20 cellular contexts compared by ENCODE assay signal in the genomic region with DNA sequence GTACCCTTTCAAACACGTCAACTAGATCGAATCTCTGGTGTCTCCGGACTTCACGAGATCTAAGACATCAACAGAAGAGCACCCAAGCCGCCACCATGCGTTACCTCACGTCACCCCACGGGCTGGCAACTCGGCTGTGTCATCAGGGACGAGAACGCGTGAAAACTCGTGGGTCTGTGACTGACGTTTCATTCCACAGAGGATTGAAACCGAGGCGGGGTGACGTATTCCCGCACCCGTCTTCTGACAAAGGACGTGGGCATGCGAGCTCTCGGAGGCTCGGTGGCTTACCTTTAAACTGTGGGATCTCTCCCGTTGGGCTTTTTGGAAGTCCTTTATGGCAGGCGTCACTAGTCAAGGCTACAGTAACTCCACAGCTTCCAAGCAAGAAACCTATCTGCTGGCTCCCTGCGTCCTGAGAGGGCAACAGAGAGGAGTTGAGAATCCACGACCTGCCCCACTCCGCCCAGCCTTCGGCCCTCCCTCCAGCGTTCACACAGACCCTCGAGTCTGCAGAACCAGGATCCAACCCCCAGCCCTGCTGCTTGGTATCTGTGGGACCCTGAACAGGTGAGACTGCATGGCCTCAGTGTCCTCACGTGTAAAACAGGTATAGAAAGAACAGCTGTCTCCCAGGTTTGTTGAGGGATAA.
DNase-seq lines count a peak whose midpoint lies in the region; ATAC-seq and TF ChIP-seq lines count a peak whose summit lies in the region.
"Had no signal": no experiment of that assay in that cellular context is flagged by ENCODE, and none has a peak within 500 bp of the region (broad histone marks: within the 10 kb centered on the region; RNA-seq: fewer than 3 reads in every experiment).

No MANE protein-coding gene starts in this region.

- H4K91ac ChIP-seq in IMR-90 (ENCODE audit: insufficient read depth, low read depth, low read length): no peak overlapping the region

- intact Hi-C loops in IMR-90 (cut with micrococcal nuclease) (no loop called here), thyroid gland (cut with DNase I) (no loop called here), transverse colon (cut with DNase I; ENCODE audit: low total_unique reads) (no loop called here)
- intact Hi-C loops in dendritic cell treated with granulocyte-macrophage colony-stimulating factor and Interleukin-4, amounts not matched to agents 40 ng/mL and 50 ng/mL, for 4 days (cut with micrococcal nuclease): no loop called here

- no peak overlapping the region for H2AFZ ChIP-seq in IMR-90 (replicated peaks; ENCODE audit: low read length, poor library complexity)
- H2AFZ ChIP-seq in neural progenitor cell (replicated peaks): no peak overlapping the region
- H2AFZ ChIP-seq: GM23338 had no signal

- peaks cover 34% of the 10 kb centered on the region for H3K36me3 ChIP-seq in IMR-90 (ENCODE audit: control insufficient read depth, insufficient read depth, low read length)
- H3K36me3 ChIP-seq in neural progenitor cell: no peaks in the 10 kb centered on the region
- H3K36me3 ChIP-seq in thyroid gland: peaks cover 0 to 8% of the 10 kb centered on the region in 2 donors
- peaks cover 0 to 60% (median 0%) of the 10 kb centered on the region in 3 donors for H3K36me3 ChIP-seq in tibial nerve
- H3K36me3 ChIP-seq in transverse colon: peaks cover 0 to 7% (median 0%) of the 10 kb centered on the region in 4 donors

- in situ Hi-C loops in IMR-90 (cut with MboI; ENCODE audit: low sequenced_read_pairs) (no loop called here), transverse colon (cut with MboI; ENCODE audit: low pct_ligation_motif_present in 1 of 4, low pct_unique_long_range_greater_than_20kb in 1 of 4, low sequenced_read_pairs in 3 of 4) (no loop called here)

- POLR2A ChIA-PET in IMR-90 (lab: Charles Lee; ENCODE audit: unreplicated experiment): no interaction called here

- H3K9ac ChIP-seq in IMR-90 (ENCODE audit: low read depth, low read length) (no peak overlapping the region), neural progenitor cell (no peak overlapping the region)
- H3K9ac ChIP-seq: BLaER1 treated with 17β-estradiol and CSF1 and Interleukin-3, amounts not matched to agents 10 nM and 100 nM had no signal

- TF ChIP-seq RAD21 in IMR-90 (IDR thresholded peaks at IDR 0.05; ENCODE audit: low read length): no peak

- H3K23ac ChIP-seq in IMR-90 (ENCODE audit: low read depth, low read length): no peak overlapping the region

- H4K20me1 ChIP-seq in IMR-90 (ENCODE audit: insufficient read depth, low read length): peaks cover 4% of the 10 kb centered on the region; the same call in 1 of the 2 replicates
- H4K20me1 ChIP-seq in neural progenitor cell (ENCODE audit: low read depth): no peaks in the 10 kb centered on the region

- peaks cover 10% of the 10 kb centered on the region for H3F3A ChIP-seq in neural progenitor cell (ENCODE audit: low read depth)

- H3K4me1 Mint-ChIP-seq in dendritic cell treated with granulocyte-macrophage colony-stimulating factor and Interleukin-4, amounts not matched to agents 40 ng/mL and 50 ng/mL, for 4 days (ENCODE audit: low read depth): peaks cover 57% of the 10 kb centered on the region
- peaks cover 4% of the 10 kb centered on the region for H3K4me1 Mint-ChIP-seq in neural progenitor cell
- H3K4me1 Mint-ChIP-seq: B cell had no signal

- H3K4me3 Mint-ChIP-seq in dendritic cell treated with granulocyte-macrophage colony-stimulating factor and Interleukin-4, amounts not matched to agents 40 ng/mL and 50 ng/mL, for 4 days: no peak overlapping the region
- H3K4me3 Mint-ChIP-seq in neural progenitor cell: no peak overlapping the region
- H3K4me3 Mint-ChIP-seq: B cell; CD8-positive, alpha-beta T cell; GM23338; HFFc6 had no signal

- H3K9me3 ChIP-seq in IMR-90 (ENCODE audit: control insufficient read depth, insufficient read depth, low read length) (no peaks in the 10 kb centered on the region), neural progenitor cell (ENCODE audit: low read depth) (no peaks in the 10 kb centered on the region), thyroid gland (no peaks in the 10 kb centered on the region), tibial nerve (no peaks in the 10 kb centered on the region), transverse colon (no peaks in the 10 kb centered on the region)
- H3K9me3 ChIP-seq: BLaER1 treated with 17β-estradiol and CSF1 and Interleukin-3, amounts not matched to agents 10 nM and 100 nM had no signal

- no peak overlapping the region for H4K5ac ChIP-seq in IMR-90 (ENCODE audit: low read depth, low read length)

- dilution Hi-C loops in IMR-90 (cut with HindIII; ENCODE audit: low sequenced_read_pairs, unreplicated experiment): no loop called here

- H3K4me2 ChIP-seq in IMR-90 (ENCODE audit: low read depth, low read length) (no peak overlapping the region), neural progenitor cell (no peak overlapping the region)
- H3K4me2 ChIP-seq: BLaER1 treated with 17β-estradiol and CSF1 and Interleukin-3, amounts not matched to agents 10 nM and 100 nM; GM23338 had no signal

- CTCF ChIA-PET in IMR-90 (lab: Yijun Ruan, JAX): no interaction called here

- TF ChIP-seq EP300 in tibial nerve (IDR thresholded peaks at IDR 0.05) (no peak), transverse colon (IDR thresholded peaks at IDR 0.05; ENCODE audit: low read depth) (no peak)

- no peak overlapping the region for H2BK15ac ChIP-seq in IMR-90 (ENCODE audit: low read depth, low read length)

- no peaks in the 10 kb centered on the region for H3K4me1 ChIP-seq in IMR-90 (ENCODE audit: control insufficient read depth, insufficient read depth, low read length)
- no peaks in the 10 kb centered on the region for H3K4me1 ChIP-seq in neural progenitor cell
- peaks cover 0 to 13% of the 10 kb centered on the region in 2 donors for H3K4me1 ChIP-seq in thyroid gland
- peaks cover 0 to 19% (median 3%) of the 10 kb centered on the region in 4 donors for H3K4me1 ChIP-seq in tibial nerve
- peaks cover 0 to 16% (median 5%) of the 10 kb centered on the region in 4 donors for H3K4me1 ChIP-seq in transverse colon

- TF ChIP-seq CTCF in IMR-90 (conservative IDR thresholded peaks at IDR 0.05; ENCODE audit: low read depth, low read length): no peak
- TF ChIP-seq CTCF in neural progenitor cell (IDR thresholded peaks at IDR 0.05): no peak
- no peak for TF ChIP-seq CTCF in thyroid gland (IDR thresholded peaks at IDR 0.05)
- TF ChIP-seq CTCF in tibial nerve (IDR thresholded peaks at IDR 0.05): no peak
- TF ChIP-seq CTCF in transverse colon (IDR thresholded peaks at IDR 0.05): no peak

- H3K4me3 ChIP-seq in IMR-90 (ENCODE audit: insufficient read depth, low read depth, low read length) (no peak overlapping the region), neural progenitor cell (no peak overlapping the region), thyroid gland (replicated peaks in 1 of 3) (no peak overlapping the region), tibial nerve (no peak overlapping the region), transverse colon (no peak overlapping the region)
- H3K4me3 ChIP-seq: BLaER1 treated with 17β-estradiol and CSF1 and Interleukin-3, amounts not matched to agents 10 nM and 100 nM; GM12878; GM23338 had no signal

- H3K27ac ChIP-seq in IMR-90 (ENCODE audit: insufficient read depth, low read length) (no peak overlapping the region), neural progenitor cell (no peak overlapping the region), thyroid gland (peak overlapping the region; percentile 9 to 33 (median 15)), tibial nerve (peak overlapping the region in 1 of 4 donors; percentile 87), transverse colon (no peak overlapping the region)
- H3K27ac ChIP-seq: BLaER1 treated with 17β-estradiol and CSF1 and Interleukin-3, amounts not matched to agents 10 nM and 100 nM had no signal

- WGBS in IMR-90 (ENCODE audit: extremely low coverage in 2 of 2, insufficient read length in 1 of 2), 2 experiments: 89% methylated on average over 28 of the region's 32 CpGs; no CpG with 5 or more reads in 1 of the 2 experiments
- WGBS in thyroid gland, 2 donors: 95 to 96% methylated on average over 30 to 32 of the region's 32 CpGs
- WGBS in tibial nerve, 2 donors: 94% methylated on average over 32 of the region's 32 CpGs
- WGBS in transverse colon (ENCODE audit: low coverage in 1 of 2), 2 donors: 93 to 94% methylated on average over 18 to 32 of the region's 32 CpGs

- H3K14ac ChIP-seq in IMR-90 (replicated peaks; ENCODE audit: low read depth, low read length): no peak overlapping the region

- no peak overlapping the region for H2BK5ac ChIP-seq in IMR-90 (ENCODE audit: low read depth, low read length, poor library complexity, severe bottlenecking)

- H2AK5ac ChIP-seq in IMR-90 (ENCODE audit: low read depth, low read length): no peak overlapping the region

- no peak overlapping the region for H2BK120ac ChIP-seq in IMR-90 (ENCODE audit: low read depth, low read length)

- no peaks in the 10 kb centered on the region for H3K27me3 ChIP-seq in IMR-90 (ENCODE audit: control insufficient read depth, insufficient read depth, low read length)
- H3K27me3 ChIP-seq in neural progenitor cell: no peaks in the 10 kb centered on the region
- H3K27me3 ChIP-seq in thyroid gland: no peaks in the 10 kb centered on the region
- H3K27me3 ChIP-seq in tibial nerve: no peaks in the 10 kb centered on the region
- H3K27me3 ChIP-seq in transverse colon: no peaks in the 10 kb centered on the region
- H3K27me3 ChIP-seq: BLaER1 treated with 17β-estradiol and CSF1 and Interleukin-3, amounts not matched to agents 10 nM and 100 nM had no signal

- H3K27ac Mint-ChIP-seq in dendritic cell treated with granulocyte-macrophage colony-stimulating factor and Interleukin-4, amounts not matched to agents 40 ng/mL and 50 ng/mL, for 4 days: peak overlapping the region; percentile 93
- peak overlapping the region; percentile 72 for H3K27ac Mint-ChIP-seq in neural progenitor cell
- H3K27ac Mint-ChIP-seq: B cell; CD8-positive, alpha-beta T cell; GM23338; HFFc6 had no signal

- no TSS peak for BruUV-seq in IMR-90 (replicated peaks; lab: Mats Ljungman, UMichigan)

- ATAC-seq in IMR-90 (ENCODE audit: low read depth) (no peak), HG02623 (IDR thresholded peaks at IDR 0.05; ENCODE audit: unreplicated experiment) (no peak)
- no peak for ATAC-seq in stimulated activated naive CD8-positive, alpha-beta T cell treated with anti-CD3 and anti-CD28 coated beads, Interleukin-15, Interleukin-2, amounts not matched to agents 100 U/mL and 50 U/mL, for 24 hours
- ATAC-seq: CD8-positive, alpha-beta T cell; GM12878; GM23338; HCT116; HepG2 had no signal

- H3K4ac ChIP-seq in IMR-90 (ENCODE audit: low read depth, low read length): no peak overlapping the region; the same call in 1 of the 2 replicates

- no peak for DNase-seq in IMR-90
- DNase-seq in neural progenitor cell (ENCODE audit: low spot score): no peak
- DNase-seq in thyroid gland: no peak
- DNase-seq in tibial nerve (ENCODE audit: low spot score in 2 of 2): no peak
- no peak for DNase-seq in stimulated activated naive CD8-positive, alpha-beta T cell treated with anti-CD3 and anti-CD28 coated beads, Interleukin-15, Interleukin-2, amounts not matched to agents 100 U/mL and 50 U/mL, for 24 hours
- DNase-seq in transverse colon: no peak
- DNase-seq: 8988T; Calu3; CD8-positive, alpha-beta T cell; DND-41; EL; HFFc6 had no signal

- H3K79me1 ChIP-seq in IMR-90 (ENCODE audit: low read depth in 1 of 2, low read length in 2 of 2): peaks cover 12 to 41% of the 10 kb centered on the region in 2 experiments; a peak in 3 of 4 replicates

- H3K9me3 Mint-ChIP-seq in dendritic cell treated with granulocyte-macrophage colony-stimulating factor and Interleukin-4, amounts not matched to agents 40 ng/mL and 50 ng/mL, for 4 days: peaks cover 6% of the 10 kb centered on the region
- H3K9me3 Mint-ChIP-seq in neural progenitor cell: no peaks in the 10 kb centered on the region
- H3K9me3 Mint-ChIP-seq: CD8-positive, alpha-beta T cell; GM23338; HFFc6 had no signal

- H3K56ac ChIP-seq in IMR-90 (ENCODE audit: extremely low read depth, insufficient read depth, low read length): no peak overlapping the region

- H3K18ac ChIP-seq in IMR-90 (ENCODE audit: low read depth, low read length): no peak overlapping the region

- H2AK9ac ChIP-seq in IMR-90 (replicated peaks; ENCODE audit: low read depth, low read length, poor library complexity): peak overlapping the region; percentile 37

- no peak overlapping the region for H2BK20ac ChIP-seq in IMR-90 (ENCODE audit: low read depth, low read length)

- H3K9me1 ChIP-seq in IMR-90 (ENCODE audit: insufficient read depth, low read length): peaks cover 26% of the 10 kb centered on the region

- peaks cover 9% of the 10 kb centered on the region for H3K27me3 Mint-ChIP-seq in dendritic cell treated with granulocyte-macrophage colony-stimulating factor and Interleukin-4, amounts not matched to agents 40 ng/mL and 50 ng/mL, for 4 days
- peaks cover 5% of the 10 kb centered on the region for H3K27me3 Mint-ChIP-seq in neural progenitor cell (ENCODE audit: insufficient read depth, low read depth)
- H3K27me3 Mint-ChIP-seq: B cell had no signal

- H3K36me3 Mint-ChIP-seq in dendritic cell treated with granulocyte-macrophage colony-stimulating factor and Interleukin-4, amounts not matched to agents 40 ng/mL and 50 ng/mL, for 4 days (ENCODE audit: low read depth): no peaks in the 10 kb centered on the region
- peaks cover 23% of the 10 kb centered on the region for H3K36me3 Mint-ChIP-seq in neural progenitor cell

- no peak overlapping the region for H4K8ac ChIP-seq in IMR-90 (ENCODE audit: low read depth in 2 of 2, low read length in 2 of 2)

- H3K79me2 ChIP-seq in neural progenitor cell (ENCODE audit: low read depth): no peaks in the 10 kb centered on the region

- TF ChIP-seq POLR2A in IMR-90 (IDR thresholded peaks at IDR 0.05; ENCODE audit: low read depth, low read length) (no peak), thyroid gland (IDR thresholded peaks at IDR 0.05) (no peak), tibial nerve (IDR thresholded peaks at IDR 0.05) (no peak), transverse colon (IDR thresholded peaks at IDR 0.05) (no peak)

Comparison
In these comparisons a context has a peak if more than half of its experiments do, and no peak if none do; other contexts are left out.
1. H3K27ac ChIP-seq: peak in thyroid gland (3 of 3); none in IMR-90 (single experiment), neural progenitor cell (single experiment) and transverse colon (0 of 4).